In the genomic region with DNA sequence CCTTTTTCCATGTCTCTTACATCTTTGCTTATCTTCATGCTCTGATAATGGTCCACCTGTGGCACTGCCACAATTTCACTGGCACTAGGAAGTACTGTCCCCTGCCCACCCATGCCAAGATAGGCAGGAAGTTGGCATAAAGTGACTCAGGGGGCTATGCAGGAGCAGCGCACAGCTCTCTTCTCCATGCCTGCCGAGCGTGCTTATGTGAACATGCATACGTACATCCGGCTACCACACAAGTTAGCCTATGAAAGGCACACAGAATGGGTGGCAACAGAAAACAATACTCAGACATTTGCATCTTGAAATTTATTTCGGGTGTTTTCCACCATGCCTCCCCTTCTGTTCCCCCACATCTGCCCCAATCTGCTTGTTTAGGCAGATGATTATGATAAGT, we compare ENCODE assay signal across 23 cellular contexts.
A peak's percentile ranks its signal among the peaks of the same experiment; 100 is the strongest.
DNase-seq lines count a peak whose midpoint lies in the region; ATAC-seq and TF ChIP-seq lines count a peak whose summit lies in the region.
"Had no signal": no experiment of that assay in that cellular context is flagged by ENCODE, and none has a peak within 500 bp of the region (broad histone marks: within the 10 kb centered on the region; RNA-seq: fewer than 3 reads in every experiment).

No MANE protein-coding gene starts in this region.

- peaks cover 6% of the 10 kb centered on the region for H3K27me3 Mint-ChIP-seq in nephron (ENCODE audit: low read depth)

- no peak overlapping the region for H2AFZ ChIP-seq in hepatocyte
- H2AFZ ChIP-seq in Karpas-422 (ENCODE audit: low read length): no peak overlapping the region
- H2AFZ ChIP-seq: GM23338 had no signal

- H3K27ac Mint-ChIP-seq in nephron: peak overlapping the region in 2 of 3 experiments; percentile 32 to 43
- H3K27ac Mint-ChIP-seq: CD14-positive monocyte; CD4-positive, alpha-beta T cell; CD8-positive, alpha-beta memory T cell; GM23338; H9; HFFc6 had no signal

- no peaks in the 10 kb centered on the region for H3K9me3 ChIP-seq in HEK293 (ENCODE audit: control insufficient read depth, insufficient read depth, low read depth, low read length)
- H3K9me3 ChIP-seq in hepatocyte (ENCODE audit: low read depth): no peaks in the 10 kb centered on the region
- H3K9me3 ChIP-seq in Karpas-422 (ENCODE audit: low read length): no peaks in the 10 kb centered on the region
- H3K9me3 ChIP-seq: A549; BE2C; BLaER1 treated with 17β-estradiol and CSF1 and Interleukin-3, amounts not matched to agents 10 nM and 100 nM had no signal

- H3K79me2 ChIP-seq in hepatocyte: peaks cover 3% of the 10 kb centered on the region
- no peaks in the 10 kb centered on the region for H3K79me2 ChIP-seq in Karpas-422 (ENCODE audit: low read length)

- H3K9me3 Mint-ChIP-seq in nephron: no peaks in the 10 kb centered on the region
- H3K9me3 Mint-ChIP-seq: CD14-positive monocyte; CD4-positive, alpha-beta T cell; GM23338; H9; HFFc6 had no signal

- H4K20me1 ChIP-seq in hepatocyte (ENCODE audit: insufficient read depth, poor library complexity, severe bottlenecking) (no peaks in the 10 kb centered on the region), Karpas-422 (ENCODE audit: insufficient read depth, low read depth, low read length) (no peaks in the 10 kb centered on the region)
- H4K20me1 ChIP-seq: BLaER1 treated with 17β-estradiol and CSF1 and Interleukin-3, amounts not matched to agents 10 nM and 100 nM had no signal

- H3K36me3 ChIP-seq in HEK293 (ENCODE audit: control insufficient read depth in 2 of 2, insufficient read depth in 1 of 2, low read length in 2 of 2) (no peaks in the 10 kb centered on the region), hepatocyte (replicated peaks; ENCODE audit: insufficient read depth, low read depth) (no peaks in the 10 kb centered on the region), Karpas-422 (ENCODE audit: insufficient read depth, low read length) (no peaks in the 10 kb centered on the region)
- H3K36me3 ChIP-seq: BE2C; BLaER1 treated with 17β-estradiol and CSF1 and Interleukin-3, amounts not matched to agents 10 nM and 100 nM had no signal

- H3K9me2 ChIP-seq in hepatocyte (replicated peaks; ENCODE audit: insufficient read depth) (no peaks in the 10 kb centered on the region), Karpas-422 (replicated peaks; ENCODE audit: insufficient read depth, low read length) (no peaks in the 10 kb centered on the region)

- H3K27ac ChIP-seq in HEK293 (ENCODE audit: extremely low read depth, low read depth, low read length): no peak overlapping the region
- peak overlapping the region; percentile 99 for H3K27ac ChIP-seq in VCaP
- H3K27ac ChIP-seq in hepatocyte: peak overlapping the region; percentile 18
- H3K27ac ChIP-seq in Karpas-422 (ENCODE audit: low read length): no peak overlapping the region
- H3K27ac ChIP-seq: A549; BLaER1 treated with 17β-estradiol and CSF1 and Interleukin-3, amounts not matched to agents 10 nM and 100 nM had no signal

- H3K4me2 ChIP-seq in hepatocyte: peak overlapping the region; percentile 52
- H3K4me2 ChIP-seq in Karpas-422 (ENCODE audit: low read depth, low read length, poor library complexity, severe bottlenecking): no peak overlapping the region
- H3K4me2 ChIP-seq: A549; BLaER1 treated with 17β-estradiol and CSF1 and Interleukin-3, amounts not matched to agents 10 nM and 100 nM; GM23338 had no signal

- no peak overlapping the region for H3K4me3 Mint-ChIP-seq in nephron
- H3K4me3 Mint-ChIP-seq: CD14-positive monocyte; CD4-positive, alpha-beta T cell; GM23338; H9; HFFc6 had no signal

- DNase-seq in hepatocyte (ENCODE audit: low spot score): no peak
- no peak for DNase-seq in effector CD4-positive, alpha-beta T cell
- DNase-seq in Karpas-422: no peak
- DNase-seq: 8988T; ACHN; AML-193; BE2C; CD4-positive, alpha-beta T cell; CD8-positive, alpha-beta memory T cell; DMS 273 treated with DMSO at 0.1 percent for 48 hours; EL; GF-D8; H9; HFFc6 had no signal

- peaks cover 28% of the 10 kb centered on the region for H3K4me1 Mint-ChIP-seq in nephron
- H3K4me1 Mint-ChIP-seq: CD14-positive monocyte; CD8-positive, alpha-beta memory T cell had no signal

- H3K36me3 Mint-ChIP-seq in nephron (ENCODE audit: low read depth): no peaks in the 10 kb centered on the region
- H3K36me3 Mint-ChIP-seq: CD14-positive monocyte; CD8-positive, alpha-beta memory T cell had no signal

- no peak overlapping the region for H3K9ac ChIP-seq in Karpas-422 (ENCODE audit: low read length)
- H3K9ac ChIP-seq: BLaER1 treated with 17β-estradiol and CSF1 and Interleukin-3, amounts not matched to agents 10 nM and 100 nM had no signal

- H3K4me3 ChIP-seq in HEK293 (ENCODE audit: low read depth, low read length) (no peak overlapping the region), hepatocyte (no peak overlapping the region), Karpas-422 (ENCODE audit: low read length) (no peak overlapping the region)
- H3K4me3 ChIP-seq: A549; BLaER1 treated with 17β-estradiol and CSF1 and Interleukin-3, amounts not matched to agents 10 nM and 100 nM; GM23338 had no signal

- H3K4me1 ChIP-seq in HEK293 (ENCODE audit: control insufficient read depth, insufficient read depth, low read length) (peaks cover 5% of the 10 kb centered on the region), hepatocyte (ENCODE audit: insufficient read depth) (peaks cover 72% of the 10 kb centered on the region), Karpas-422 (ENCODE audit: low read length) (no peaks in the 10 kb centered on the region)
- H3K4me1 ChIP-seq: A549; BE2C; BLaER1 treated with 17β-estradiol and CSF1 and Interleukin-3, amounts not matched to agents 10 nM and 100 nM had no signal

- 97% methylated on average over 6 of the region's 6 CpGs for WGBS in hepatocyte (ENCODE audit: low lambda C conversion rate, missing lambda C conversion rate)

- POLR2A ChIA-PET in HEK293 (lab: Yijun Ruan, JAX): no interaction called here

- TF ChIP-seq CTCF in HEK293 (tag by site-specific recombination; IDR thresholded peaks at IDR 0.05) (no peak), VCaP (conservative IDR thresholded peaks at IDR 0.05) (no peak), hepatocyte (IDR thresholded peaks at IDR 0.05; ENCODE audit: poor library complexity) (no peak), nephron (IDR thresholded peaks at IDR 0.05; ENCODE audit: unreplicated experiment in 3 of 3) (no peak)

- ATAC-seq in HG02938 (IDR thresholded peaks at IDR 0.05; ENCODE audit: unreplicated experiment): no peak
- ATAC-seq: A549, GM23338, HCT116 had no signal

- CTCF ChIA-PET in HEK293 (lab: Yijun Ruan, JAX): interaction anchor here (1.3 to 2.3 kb wide), 3 partner anchors 11 to 343 kb away, joined by 4 to 14 read pairs (median 5); no protein-coding TSS in a partner anchor

- H3K27me3 ChIP-seq in hepatocyte: no peaks in the 10 kb centered on the region
- no peaks in the 10 kb centered on the region for H3K27me3 ChIP-seq in Karpas-422 (ENCODE audit: low read length)
- H3K27me3 ChIP-seq: BLaER1 treated with 17β-estradiol and CSF1 and Interleukin-3, amounts not matched to agents 10 nM and 100 nM had no signal

TF ChIP-seq in HEK293, 187 proteins besides CTCF, POLR2A, EP300 and RAD21:
- no peak for TF ChIP-seq SALL2 (tag by site-specific recombination; IDR thresholded peaks at IDR 0.05; ENCODE audit: borderline replicate concordance)
- TF ChIP-seq ZNF133 (tag by site-specific recombination; IDR thresholded peaks at IDR 0.05): peak; percentile 76

Comparison
In these comparisons a context has a peak if more than half of its experiments do, and no peak if none do; other contexts are left out.
1. H3K27ac ChIP-seq: peak in VCaP (single experiment) and hepatocyte (single experiment); none in HEK293 (single experiment) and Karpas-422 (single experiment).